Comparison of ENCODE assay signal across 23 cellular contexts in genomic region chr2:214367171-214367570, GRCh38. TPM values are rescaled to one million over a fixed set of nuclear protein-coding genes. Genes with fewer than 3 reads are reported as not detected.
DNase-seq lines count a peak whose midpoint lies in the region; ATAC-seq and TF ChIP-seq lines count a peak whose summit lies in the region.
"Had no signal": no experiment of that assay in that cellular context is flagged by ENCODE, and none has a peak within 500 bp of the region (broad histone marks: within the 10 kb centered on the region; RNA-seq: fewer than 3 reads in every experiment).

No MANE protein-coding gene starts in this region.

- H2AFZ ChIP-seq in MM.1S (ENCODE audit: low read length) = no peak overlapping the region
- H2AFZ ChIP-seq in OCI-LY3 (ENCODE audit: low read depth, low read length) = peak overlapping the region; percentile 41; the same call in 1 of the 2 replicates

- H3K9me3 ChIP-seq in MM.1S (replicated peaks; ENCODE audit: insufficient read depth, low read length) = no peaks in the 10 kb centered on the region
- H3K9me3 ChIP-seq in OCI-LY3 (ENCODE audit: insufficient read depth, low read length) = no peaks in the 10 kb centered on the region
- H3K9me3 ChIP-seq: A549, BE2C, BLaER1 had no signal

- H3K79me2 ChIP-seq in MM.1S (ENCODE audit: low read length) (no peaks in the 10 kb centered on the region), OCI-LY3 (ENCODE audit: low read length) (no peaks in the 10 kb centered on the region)

- H3K9ac ChIP-seq in MM.1S (ENCODE audit: low read length) = no peak overlapping the region
- no peak overlapping the region for H3K9ac ChIP-seq in OCI-LY3 (ENCODE audit: low read length)
- H3K9ac ChIP-seq: BLaER1 had no signal

- no peaks in the 10 kb centered on the region for H3K9me2 ChIP-seq in MM.1S (replicated peaks; ENCODE audit: insufficient read depth, low read length)

- no peak overlapping the region for H3K4me3 ChIP-seq in MM.1S (ENCODE audit: low read length)
- H3K4me3 ChIP-seq in OCI-LY3 (ENCODE audit: low read length) = no peak overlapping the region
- H3K4me3 ChIP-seq: A549, BLaER1 had no signal

- peak; percentile 15 for DNase-seq in MM.1S
- DNase-seq in AG20443 (ENCODE audit: low spot score) = no peak
- DNase-seq in SK-N-DZ (ENCODE audit: low spot score) = no peak
- DNase-seq: BE2C; C1 segment of cervical spinal cord; CD4-positive, alpha-beta memory T cell; CD4-positive, CD25-positive, alpha-beta regulatory T cell; CD8-positive, alpha-beta memory T cell; COR-L47; DMS 273 treated with DMSO at 0.1 percent for 48 hours; DMS153; DMS53; DMS79; DND-41; EL; GDM1 had no signal

- H3K4me1 ChIP-seq in MM.1S (ENCODE audit: low read length) (no peaks in the 10 kb centered on the region), OCI-LY3 (ENCODE audit: low read length) (no peaks in the 10 kb centered on the region)
- H3K4me1 ChIP-seq: A549, BE2C, BLaER1 had no signal

- no peaks in the 10 kb centered on the region for H3F3A ChIP-seq in MM.1S (ENCODE audit: insufficient read depth, low read length)

- H3K27me3 ChIP-seq in MM.1S (replicated peaks; ENCODE audit: insufficient read depth, low read length) (no peaks in the 10 kb centered on the region), OCI-LY3 (ENCODE audit: low read depth, low read length) (no peaks in the 10 kb centered on the region)
- H3K27me3 ChIP-seq: BE2C, BLaER1 had no signal

- H4K20me1 ChIP-seq in MM.1S (ENCODE audit: insufficient read depth, low read length) (no peaks in the 10 kb centered on the region), OCI-LY3 (ENCODE audit: insufficient read depth, low read length) (no peaks in the 10 kb centered on the region)
- H4K20me1 ChIP-seq: BLaER1 had no signal

- TF ChIP-seq CTCF in MM.1S (IDR thresholded peaks at IDR 0.05; ENCODE audit: low read length) (no peak), OCI-LY3 (IDR thresholded peaks at IDR 0.05; ENCODE audit: low read depth, low read length) (no peak)

- ATAC-seq in GM19351 (IDR thresholded peaks at IDR 0.05; ENCODE audit: unreplicated experiment) = peak; percentile 51
- no peak for ATAC-seq in HG03378 (IDR thresholded peaks at IDR 0.05; ENCODE audit: unreplicated experiment)
- ATAC-seq: A549 had no signal

- H3K36me3 ChIP-seq in MM.1S (replicated peaks; ENCODE audit: insufficient read depth, low read length) = no peaks in the 10 kb centered on the region
- H3K36me3 ChIP-seq in OCI-LY3 (replicated peaks; ENCODE audit: low read depth, low read length) = no peaks in the 10 kb centered on the region
- H3K36me3 ChIP-seq: BE2C, BLaER1 had no signal

- H3K4me2 ChIP-seq in MM.1S (ENCODE audit: low read depth, low read length) = no peak overlapping the region
- no peak overlapping the region for H3K4me2 ChIP-seq in OCI-LY3 (ENCODE audit: low read length)
- H3K4me2 ChIP-seq: A549, BLaER1 had no signal

- no peak overlapping the region for H3K27ac ChIP-seq in MM.1S (ENCODE audit: low read length)
- no peak overlapping the region for H3K27ac ChIP-seq in OCI-LY3 (ENCODE audit: low read length)
- H3K27ac ChIP-seq: 22Rv1, A549, BLaER1 had no signal

RNA-seq across cellular contexts. Expression of gene VWC2L, which starts 43.7 kb away (rescaled TPM):
- 0.12 and 0.13 TPM in 2 replicates for polyA plus RNA-seq in SK-N-DZ (2014; cell fraction: cytosol; rRNA removed)
- 0.09 and 0.15 TPM in 2 replicates for polyA plus RNA-seq in SK-N-DZ (2014; cell fraction: nucleus; rRNA removed)
- polyA plus RNA-seq: A549; CD14-positive monocyte; CD4-positive, alpha-beta memory T cell; CD4-positive, CD25-positive, alpha-beta regulatory T cell; CD8-positive, alpha-beta memory T cell had no signal
